1 cellular context compared by ENCODE assay signal in the genomic region with DNA sequence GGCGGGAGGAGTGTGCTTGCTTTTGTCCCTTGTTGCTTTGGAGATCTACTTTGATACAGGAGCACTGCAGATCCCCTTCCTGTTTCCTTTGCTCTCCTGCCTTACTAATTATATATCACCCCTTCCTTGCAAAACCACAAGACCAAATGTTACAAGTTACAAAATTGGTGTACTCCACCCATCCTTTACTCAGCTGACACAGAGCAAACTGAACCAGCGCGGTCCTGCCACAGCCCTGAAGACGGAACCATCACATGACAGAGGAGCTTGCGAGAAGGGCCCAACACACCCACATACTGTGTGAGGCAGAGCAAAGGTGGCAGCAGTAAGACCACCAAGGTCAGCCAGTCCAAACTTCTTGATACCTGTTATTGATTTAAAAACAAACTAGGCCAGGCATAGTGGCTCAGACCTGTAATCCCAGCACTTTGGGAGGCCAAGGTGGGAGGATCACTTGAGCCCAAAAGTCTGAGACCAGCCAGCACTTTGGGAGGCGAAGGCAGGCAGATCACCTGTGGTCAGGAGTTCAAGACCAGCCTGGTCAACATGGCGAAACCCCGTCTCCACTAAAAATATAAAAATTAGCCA.
A peak's percentile ranks its signal among the peaks of the same experiment; 100 is the strongest.
TF ChIP-seq lines count a peak whose summit lies in the region.

No MANE protein-coding gene starts in this region.

TF ChIP-seq in HepG2, 621 proteins besides CTCF, POLR2A, EP300 and RAD21 (continued from another document and continues in another):
- TF ChIP-seq, protein P1, sequence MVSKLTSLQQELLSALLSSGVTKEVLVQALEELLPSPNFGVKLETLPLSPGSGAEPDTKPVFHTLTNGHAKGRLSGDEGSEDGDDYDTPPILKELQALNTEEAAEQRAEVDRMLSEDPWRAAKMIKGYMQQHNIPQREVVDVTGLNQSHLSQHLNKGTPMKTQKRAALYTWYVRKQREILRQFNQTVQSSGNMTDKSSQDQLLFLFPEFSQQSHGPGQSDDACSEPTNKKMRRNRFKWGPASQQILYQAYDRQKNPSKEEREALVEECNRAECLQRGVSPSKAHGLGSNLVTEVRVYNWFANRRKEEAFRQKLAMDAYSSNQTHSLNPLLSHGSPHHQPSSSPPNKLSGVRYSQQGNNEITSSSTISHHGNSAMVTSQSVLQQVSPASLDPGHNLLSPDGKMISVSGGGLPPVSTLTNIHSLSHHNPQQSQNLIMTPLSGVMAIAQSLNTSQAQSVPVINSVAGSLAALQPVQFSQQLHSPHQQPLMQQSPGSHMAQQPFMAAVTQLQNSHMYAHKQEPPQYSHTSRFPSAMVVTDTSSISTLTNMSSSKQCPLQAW (CRISPR knock-in tag; IDR thresholded peaks at IDR 0.05) = peak; percentile 75
- TF ChIP-seq ZNF598 (CRISPR knock-in tag; IDR thresholded peaks at IDR 0.05; ENCODE audit: borderline replicate concordance) (0 out of 2 replicates have a peak, but pooled peaks have one; percentile 55), NFE2L2 (IDR thresholded peaks at IDR 0.05; ENCODE audit: low read length) (no peak), ZNF296 (CRISPR knock-in tag; conservative IDR thresholded peaks at IDR 0.05) (no peak), MAFK (conservative IDR thresholded peaks at IDR 0.05 in 1 of 2, IDR thresholded peaks at IDR 0.05 in 1 of 2; ENCODE audit: low read length in 2 of 2) (no peak), SOX5 (CRISPR knock-in tag; IDR thresholded peaks at IDR 0.05; ENCODE audit: borderline replicate concordance) (peak; percentile 74; the same call in 1 of the 2 replicates), PAF1 (CRISPR knock-in tag; IDR thresholded peaks at IDR 0.05) (no peak), RFX5 (IDR thresholded peaks at IDR 0.05; ENCODE audit: low read depth, low read length) (no peak), CEBPG (CRISPR knock-in tag; IDR thresholded peaks at IDR 0.05) (peak; percentile 79), ZNF446 (CRISPR knock-in tag; IDR thresholded peaks at IDR 0.05) (no peak), ZNF891 (CRISPR knock-in tag; IDR thresholded peaks at IDR 0.05) (0 out of 2 replicates have a peak, but pooled peaks have one; percentile 45), PCBP2 (optimal IDR thresholded peaks at IDR 0.05; ENCODE audit: low read depth, low read length, poor library complexity, severe bottlenecking) (no peak), TEAD3 (CRISPR knock-in tag; optimal IDR thresholded peaks at IDR 0.05; ENCODE audit: borderline replicate concordance) (peak; percentile 86), GATAD1 (CRISPR knock-in tag; IDR thresholded peaks at IDR 0.05) (peak; percentile 51; the same call in 1 of the 2 replicates), NFYC (CRISPR knock-in tag; IDR thresholded peaks at IDR 0.05) (no peak), ZNF850 (CRISPR knock-in tag; conservative IDR thresholded peaks at IDR 0.05) (no peak)
- TF ChIP-seq, protein P2, sequence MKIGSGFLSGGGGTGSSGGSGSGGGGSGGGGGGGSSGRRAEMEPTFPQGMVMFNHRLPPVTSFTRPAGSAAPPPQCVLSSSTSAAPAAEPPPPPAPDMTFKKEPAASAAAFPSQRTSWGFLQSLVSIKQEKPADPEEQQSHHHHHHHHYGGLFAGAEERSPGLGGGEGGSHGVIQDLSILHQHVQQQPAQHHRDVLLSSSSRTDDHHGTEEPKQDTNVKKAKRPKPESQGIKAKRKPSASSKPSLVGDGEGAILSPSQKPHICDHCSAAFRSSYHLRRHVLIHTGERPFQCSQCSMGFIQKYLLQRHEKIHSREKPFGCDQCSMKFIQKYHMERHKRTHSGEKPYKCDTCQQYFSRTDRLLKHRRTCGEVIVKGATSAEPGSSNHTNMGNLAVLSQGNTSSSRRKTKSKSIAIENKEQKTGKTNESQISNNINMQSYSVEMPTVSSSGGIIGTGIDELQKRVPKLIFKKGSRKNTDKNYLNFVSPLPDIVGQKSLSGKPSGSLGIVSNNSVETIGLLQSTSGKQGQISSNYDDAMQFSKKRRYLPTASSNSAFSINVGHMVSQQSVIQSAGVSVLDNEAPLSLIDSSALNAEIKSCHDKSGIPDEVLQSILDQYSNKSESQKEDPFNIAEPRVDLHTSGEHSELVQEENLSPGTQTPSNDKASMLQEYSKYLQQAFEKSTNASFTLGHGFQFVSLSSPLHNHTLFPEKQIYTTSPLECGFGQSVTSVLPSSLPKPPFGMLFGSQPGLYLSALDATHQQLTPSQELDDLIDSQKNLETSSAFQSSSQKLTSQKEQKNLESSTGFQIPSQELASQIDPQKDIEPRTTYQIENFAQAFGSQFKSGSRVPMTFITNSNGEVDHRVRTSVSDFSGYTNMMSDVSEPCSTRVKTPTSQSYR (CRISPR knock-in tag; IDR thresholded peaks at IDR 0.05; ENCODE audit: borderline replicate concordance) = peak; percentile 38; the same call in 1 of the 2 replicates
- TF ChIP-seq, protein P3, sequence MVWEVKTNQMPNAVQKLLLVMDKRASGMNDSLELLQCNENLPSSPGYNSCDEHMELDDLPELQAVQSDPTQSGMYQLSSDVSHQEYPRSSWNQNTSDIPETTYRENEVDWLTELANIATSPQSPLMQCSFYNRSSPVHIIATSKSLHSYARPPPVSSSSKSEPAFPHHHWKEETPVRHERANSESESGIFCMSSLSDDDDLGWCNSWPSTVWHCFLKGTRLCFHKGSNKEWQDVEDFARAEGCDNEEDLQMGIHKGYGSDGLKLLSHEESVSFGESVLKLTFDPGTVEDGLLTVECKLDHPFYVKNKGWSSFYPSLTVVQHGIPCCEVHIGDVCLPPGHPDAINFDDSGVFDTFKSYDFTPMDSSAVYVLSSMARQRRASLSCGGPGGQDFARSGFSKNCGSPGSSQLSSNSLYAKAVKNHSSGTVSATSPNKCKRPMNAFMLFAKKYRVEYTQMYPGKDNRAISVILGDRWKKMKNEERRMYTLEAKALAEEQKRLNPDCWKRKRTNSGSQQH (CRISPR knock-in tag; IDR thresholded peaks at IDR 0.05; ENCODE audit: low read depth) = 0 out of 2 replicates have a peak, but pooled peaks have one; percentile 31
- TF ChIP-seq, protein P4, sequence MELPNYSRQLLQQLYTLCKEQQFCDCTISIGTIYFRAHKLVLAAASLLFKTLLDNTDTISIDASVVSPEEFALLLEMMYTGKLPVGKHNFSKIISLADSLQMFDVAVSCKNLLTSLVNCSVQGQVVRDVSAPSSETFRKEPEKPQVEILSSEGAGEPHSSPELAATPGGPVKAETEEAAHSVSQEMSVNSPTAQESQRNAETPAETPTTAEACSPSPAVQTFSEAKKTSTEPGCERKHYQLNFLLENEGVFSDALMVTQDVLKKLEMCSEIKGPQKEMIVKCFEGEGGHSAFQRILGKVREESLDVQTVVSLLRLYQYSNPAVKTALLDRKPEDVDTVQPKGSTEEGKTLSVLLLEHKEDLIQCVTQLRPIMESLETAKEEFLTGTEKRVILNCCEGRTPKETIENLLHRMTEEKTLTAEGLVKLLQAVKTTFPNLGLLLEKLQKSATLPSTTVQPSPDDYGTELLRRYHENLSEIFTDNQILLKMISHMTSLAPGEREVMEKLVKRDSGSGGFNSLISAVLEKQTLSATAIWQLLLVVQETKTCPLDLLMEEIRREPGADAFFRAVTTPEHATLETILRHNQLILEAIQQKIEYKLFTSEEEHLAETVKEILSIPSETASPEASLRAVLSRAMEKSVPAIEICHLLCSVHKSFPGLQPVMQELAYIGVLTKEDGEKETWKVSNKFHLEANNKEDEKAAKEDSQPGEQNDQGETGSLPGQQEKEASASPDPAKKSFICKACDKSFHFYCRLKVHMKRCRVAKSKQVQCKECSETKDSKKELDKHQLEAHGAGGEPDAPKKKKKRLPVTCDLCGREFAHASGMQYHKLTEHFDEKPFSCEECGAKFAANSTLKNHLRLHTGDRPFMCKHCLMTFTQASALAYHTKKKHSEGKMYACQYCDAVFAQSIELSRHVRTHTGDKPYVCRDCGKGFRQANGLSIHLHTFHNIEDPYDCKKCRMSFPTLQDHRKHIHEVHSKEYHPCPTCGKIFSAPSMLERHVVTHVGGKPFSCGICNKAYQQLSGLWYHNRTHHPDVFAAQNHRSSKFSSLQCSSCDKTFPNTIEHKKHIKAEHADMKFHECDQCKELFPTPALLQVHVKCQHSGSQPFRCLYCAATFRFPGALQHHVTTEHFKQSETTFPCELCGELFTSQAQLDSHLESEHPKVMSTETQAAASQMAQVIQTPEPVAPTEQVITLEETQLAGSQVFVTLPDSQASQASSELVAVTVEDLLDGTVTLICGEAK (IDR thresholded peaks at IDR 0.05) = no peak
- TF ChIP-seq, protein P4 (CRISPR knock-in tag; IDR thresholded peaks at IDR 0.05) = 0 out of 2 replicates have a peak, but pooled peaks have one; percentile 23
- TF ChIP-seq, protein P5, sequence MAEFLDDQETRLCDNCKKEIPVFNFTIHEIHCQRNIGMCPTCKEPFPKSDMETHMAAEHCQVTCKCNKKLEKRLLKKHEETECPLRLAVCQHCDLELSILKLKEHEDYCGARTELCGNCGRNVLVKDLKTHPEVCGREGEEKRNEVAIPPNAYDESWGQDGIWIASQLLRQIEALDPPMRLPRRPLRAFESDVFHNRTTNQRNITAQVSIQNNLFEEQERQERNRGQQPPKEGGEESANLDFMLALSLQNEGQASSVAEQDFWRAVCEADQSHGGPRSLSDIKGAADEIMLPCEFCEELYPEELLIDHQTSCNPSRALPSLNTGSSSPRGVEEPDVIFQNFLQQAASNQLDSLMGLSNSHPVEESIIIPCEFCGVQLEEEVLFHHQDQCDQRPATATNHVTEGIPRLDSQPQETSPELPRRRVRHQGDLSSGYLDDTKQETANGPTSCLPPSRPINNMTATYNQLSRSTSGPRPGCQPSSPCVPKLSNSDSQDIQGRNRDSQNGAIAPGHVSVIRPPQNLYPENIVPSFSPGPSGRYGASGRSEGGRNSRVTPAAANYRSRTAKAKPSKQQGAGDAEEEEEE (CRISPR knock-in tag; IDR thresholded peaks at IDR 0.05; ENCODE audit: borderline replicate concordance) = no peak
- TF ChIP-seq, protein P6, sequence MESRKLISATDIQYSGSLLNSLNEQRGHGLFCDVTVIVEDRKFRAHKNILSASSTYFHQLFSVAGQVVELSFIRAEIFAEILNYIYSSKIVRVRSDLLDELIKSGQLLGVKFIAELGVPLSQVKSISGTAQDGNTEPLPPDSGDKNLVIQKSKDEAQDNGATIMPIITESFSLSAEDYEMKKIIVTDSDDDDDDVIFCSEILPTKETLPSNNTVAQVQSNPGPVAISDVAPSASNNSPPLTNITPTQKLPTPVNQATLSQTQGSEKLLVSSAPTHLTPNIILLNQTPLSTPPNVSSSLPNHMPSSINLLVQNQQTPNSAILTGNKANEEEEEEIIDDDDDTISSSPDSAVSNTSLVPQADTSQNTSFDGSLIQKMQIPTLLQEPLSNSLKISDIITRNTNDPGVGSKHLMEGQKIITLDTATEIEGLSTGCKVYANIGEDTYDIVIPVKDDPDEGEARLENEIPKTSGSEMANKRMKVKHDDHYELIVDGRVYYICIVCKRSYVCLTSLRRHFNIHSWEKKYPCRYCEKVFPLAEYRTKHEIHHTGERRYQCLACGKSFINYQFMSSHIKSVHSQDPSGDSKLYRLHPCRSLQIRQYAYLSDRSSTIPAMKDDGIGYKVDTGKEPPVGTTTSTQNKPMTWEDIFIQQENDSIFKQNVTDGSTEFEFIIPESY (CRISPR knock-in tag; IDR thresholded peaks at IDR 0.05) = peak; percentile 43; the same call in 1 of the 2 replicates
- TF ChIP-seq, protein P7, sequence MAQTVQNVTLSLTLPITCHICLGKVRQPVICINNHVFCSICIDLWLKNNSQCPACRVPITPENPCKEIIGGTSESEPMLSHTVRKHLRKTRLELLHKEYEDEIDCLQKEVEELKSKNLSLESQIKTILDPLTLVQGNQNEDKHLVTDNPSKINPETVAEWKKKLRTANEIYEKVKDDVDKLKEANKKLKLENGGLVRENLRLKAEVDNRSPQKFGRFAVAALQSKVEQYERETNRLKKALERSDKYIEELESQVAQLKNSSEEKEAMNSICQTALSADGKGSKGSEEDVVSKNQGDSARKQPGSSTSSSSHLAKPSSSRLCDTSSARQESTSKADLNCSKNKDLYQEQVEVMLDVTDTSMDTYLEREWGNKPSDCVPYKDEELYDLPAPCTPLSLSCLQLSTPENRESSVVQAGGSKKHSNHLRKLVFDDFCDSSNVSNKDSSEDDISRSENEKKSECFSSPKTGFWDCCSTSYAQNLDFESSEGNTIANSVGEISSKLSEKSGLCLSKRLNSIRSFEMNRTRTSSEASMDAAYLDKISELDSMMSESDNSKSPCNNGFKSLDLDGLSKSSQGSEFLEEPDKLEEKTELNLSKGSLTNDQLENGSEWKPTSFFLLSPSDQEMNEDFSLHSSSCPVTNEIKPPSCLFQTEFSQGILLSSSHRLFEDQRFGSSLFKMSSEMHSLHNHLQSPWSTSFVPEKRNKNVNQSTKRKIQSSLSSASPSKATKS (CRISPR knock-in tag; IDR thresholded peaks at IDR 0.05) = no peak
- TF ChIP-seq, protein P8, sequence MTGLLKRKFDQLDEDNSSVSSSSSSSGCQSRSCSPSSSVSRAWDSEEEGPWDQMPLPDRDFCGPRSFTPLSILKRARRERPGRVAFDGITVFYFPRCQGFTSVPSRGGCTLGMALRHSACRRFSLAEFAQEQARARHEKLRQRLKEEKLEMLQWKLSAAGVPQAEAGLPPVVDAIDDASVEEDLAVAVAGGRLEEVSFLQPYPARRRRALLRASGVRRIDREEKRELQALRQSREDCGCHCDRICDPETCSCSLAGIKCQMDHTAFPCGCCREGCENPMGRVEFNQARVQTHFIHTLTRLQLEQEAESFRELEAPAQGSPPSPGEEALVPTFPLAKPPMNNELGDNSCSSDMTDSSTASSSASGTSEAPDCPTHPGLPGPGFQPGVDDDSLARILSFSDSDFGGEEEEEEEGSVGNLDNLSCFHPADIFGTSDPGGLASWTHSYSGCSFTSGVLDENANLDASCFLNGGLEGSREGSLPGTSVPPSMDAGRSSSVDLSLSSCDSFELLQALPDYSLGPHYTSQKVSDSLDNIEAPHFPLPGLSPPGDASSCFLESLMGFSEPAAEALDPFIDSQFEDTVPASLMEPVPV (CRISPR knock-in tag; IDR thresholded peaks at IDR 0.05) = 0 out of 2 replicates have a peak, but pooled peaks have one; percentile 64
